In the genomic region with DNA sequence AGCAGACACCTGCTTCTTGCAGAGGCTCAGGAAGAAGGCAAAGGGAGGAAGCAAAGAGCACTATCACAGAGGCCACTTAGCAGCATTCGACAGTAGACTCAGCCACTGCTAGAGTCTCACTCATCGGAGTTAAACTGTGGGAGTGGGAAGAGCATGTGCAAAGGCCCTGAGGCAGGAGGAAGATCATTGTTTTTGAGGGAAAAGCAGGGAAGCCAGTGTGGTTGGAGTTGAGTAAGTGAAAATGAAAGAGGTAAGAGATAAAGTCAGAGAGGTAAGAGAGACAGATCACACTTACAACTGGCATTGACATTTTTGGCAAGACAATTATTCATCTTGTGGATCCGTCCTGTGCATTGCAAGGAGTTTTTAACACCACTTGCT, we compare ENCODE assay signal across 30 cellular contexts. TPM values are rescaled to one million over a fixed set of nuclear protein-coding genes. Genes with fewer than 3 reads are reported as not detected.
"Had no signal": no experiment of that assay in that cellular context is flagged by ENCODE, and none has a peak within 500 bp of the region (broad histone marks: within the 10 kb centered on the region; RNA-seq: fewer than 3 reads in every experiment).

No MANE protein-coding gene starts in this region.

- H3K4me1 ChIP-seq: esophagus muscularis mucosa, foreskin keratinocyte, gastroesophageal sphincter, heart left ventricle, neural progenitor cell, parathyroid adenoma, thyroid gland had no signal

- H3K79me2 ChIP-seq: hepatocyte, parathyroid adenoma had no signal

- H3K4me3 ChIP-seq: esophagus muscularis mucosa, gastroesophageal sphincter, heart left ventricle, hepatocyte, left lung, mucosa of descending colon, neural progenitor cell, stomach, thyroid gland had no signal

- DNase-seq: kidney; stimulated activated naive CD4-positive, alpha-beta T cell treated with Interleukin-2 at 50 U/mL for 16 hours had no signal

- H3K4me3 Mint-ChIP-seq: dendritic cell treated with granulocyte-macrophage colony-stimulating factor and Interleukin-4, amounts not matched to agents 40 ng/mL and 50 ng/mL, for 4 days; mesothelial cell of epicardium; naive B cell; neural progenitor cell; stimulated activated effector memory CD8-positive, alpha-beta T cell treated with anti-CD3 and anti-CD28 coated beads, Interleukin-12 subunit alpha, Interleukin-12 subunit beta, amount 100 ng/mL, for 72 hours had no signal

- H3K36me3 Mint-ChIP-seq: mesothelial cell of epicardium; naive B cell; neural progenitor cell; stimulated activated effector memory CD8-positive, alpha-beta T cell treated with anti-CD3 and anti-CD28 coated beads, Interleukin-12 subunit alpha, Interleukin-12 subunit beta, amount 100 ng/mL, for 72 hours had no signal

- H3K27ac Mint-ChIP-seq: dendritic cell treated with granulocyte-macrophage colony-stimulating factor and Interleukin-4, amounts not matched to agents 40 ng/mL and 50 ng/mL, for 4 days; mesothelial cell of epicardium; naive B cell; neural progenitor cell; stimulated activated effector memory CD8-positive, alpha-beta T cell treated with anti-CD3 and anti-CD28 coated beads, Interleukin-12 subunit alpha, Interleukin-12 subunit beta, amount 100 ng/mL, for 72 hours had no signal

- H3K27ac ChIP-seq: esophagus muscularis mucosa, foreskin keratinocyte, gastroesophageal sphincter, heart left ventricle, hepatocyte, left lung, neural progenitor cell, parathyroid adenoma, stomach, thyroid gland had no signal

- ATAC-seq: foreskin keratinocyte had no signal

- H3K9me3 Mint-ChIP-seq: dendritic cell treated with granulocyte-macrophage colony-stimulating factor and Interleukin-4, amounts not matched to agents 40 ng/mL and 50 ng/mL, for 4 days; mesothelial cell of epicardium; nephron had no signal

- FAIRE-seq: kidney had no signal

- H3K9ac ChIP-seq: neural progenitor cell, parathyroid adenoma had no signal

- H2AFZ ChIP-seq: hepatocyte, parathyroid adenoma had no signal

- H3K27me3 ChIP-seq: hepatocyte, thyroid gland had no signal

- H3K9me3 ChIP-seq: esophagus muscularis mucosa, gastroesophageal sphincter, heart left ventricle, left lung, mucosa of descending colon, stomach, thyroid gland had no signal

- H3K4me1 Mint-ChIP-seq: stimulated activated effector memory CD8-positive, alpha-beta T cell treated with anti-CD3 and anti-CD28 coated beads, Interleukin-12 subunit alpha, Interleukin-12 subunit beta, amount 100 ng/mL, for 72 hours had no signal

- H3K4me2 ChIP-seq: neural progenitor cell had no signal

- H3K36me3 ChIP-seq: esophagus muscularis mucosa, gastroesophageal sphincter, heart left ventricle, left lung, neural progenitor cell, stomach, thyroid gland had no signal

RNA-seq across cellular contexts. Expression of gene CEACAM20, which starts 41.1 kb away (rescaled TPM):
- total RNA-seq: endothelial cell of umbilical vein, epithelial cell of proximal tubule, esophagus muscularis mucosa, fibroblast of lung, foreskin keratinocyte, gastroesophageal sphincter, heart left ventricle, kidney, left lung, lower leg skin, lung microvascular endothelial cell, mesothelial cell of epicardium, osteoblast, progenitor cell of endocrine pancreas, sciatic nerve, smooth muscle cell, subcutaneous adipose tissue, temporal lobe, thyroid gland, ureter had no signal
- polyA plus RNA-seq: fibroblast of lung, foreskin keratinocyte, heart left ventricle, smooth muscle cell, stomach had no signal

RNA-seq across cellular contexts. Expression of gene IGSF23, which starts 42.8 kb away (rescaled TPM):
- total RNA-seq: endothelial cell of umbilical vein, esophagus muscularis mucosa, foreskin keratinocyte, gastroesophageal sphincter, kidney, left lung, lower leg skin, lung microvascular endothelial cell, mesothelial cell of epicardium, mucosa of descending colon, osteoblast, sciatic nerve, smooth muscle cell, subcutaneous adipose tissue, temporal lobe, thyroid gland, ureter had no signal
- polyA plus RNA-seq: foreskin keratinocyte, smooth muscle cell, stomach had no signal
